Comparison of ENCODE assay signal across 26 cellular contexts in the genomic region with DNA sequence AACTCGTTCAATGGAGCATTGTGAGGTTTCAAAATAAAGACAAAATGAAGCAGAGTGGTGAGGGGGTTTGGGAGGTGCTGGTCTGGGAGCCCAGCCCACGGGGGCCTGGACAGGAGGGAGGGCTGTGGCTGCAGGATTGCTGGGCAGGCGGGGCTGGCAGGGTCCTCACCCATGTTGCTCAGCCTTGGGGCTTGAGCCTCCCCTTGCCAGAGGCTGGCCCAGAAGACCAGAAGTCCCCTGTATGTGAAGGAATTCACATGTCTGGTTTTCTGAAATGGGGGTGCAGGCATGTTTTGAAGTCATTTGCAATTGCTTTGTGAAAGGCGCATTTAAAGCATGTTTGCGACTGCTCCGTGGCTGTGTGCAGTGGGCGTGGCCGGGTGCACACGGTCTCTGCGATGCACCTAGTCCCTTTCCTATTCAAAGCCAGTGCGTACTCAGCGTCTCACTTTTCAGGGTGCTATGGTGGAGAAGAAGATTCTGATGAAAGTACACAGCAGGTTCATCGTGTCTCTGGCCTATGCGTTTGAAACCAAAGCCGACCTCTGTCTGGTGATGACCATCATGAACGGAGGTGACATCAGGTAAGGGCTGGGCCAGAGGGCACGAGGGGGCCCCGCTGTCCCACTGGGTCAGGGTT. TPM values are rescaled to one million over a fixed set of nuclear protein-coding genes. Genes with fewer than 3 reads are reported as not detected.
DNase-seq lines count a peak whose midpoint lies in the region; ATAC-seq and TF ChIP-seq lines count a peak whose summit lies in the region.
"Had no signal": no experiment of that assay in that cellular context is flagged by ENCODE, and none has a peak within 500 bp of the region (broad histone marks: within the 10 kb centered on the region; RNA-seq: fewer than 3 reads in every experiment).

No MANE protein-coding gene starts in this region.

- H3K27ac Mint-ChIP-seq in endodermal cell (no peak overlapping the region), neural progenitor cell (peak overlapping the region; percentile 76)
- H3K27ac Mint-ChIP-seq: CD4-positive, alpha-beta T cell; memory B cell; T-helper 17 cell had no signal

- peak; percentile 35 for DNase-seq in cardiac septum (ENCODE audit: low spot score)
- no peak for DNase-seq in left cardiac atrium
- peak; percentile 37 for DNase-seq in endodermal cell
- no peak for DNase-seq in neural progenitor cell (ENCODE audit: low spot score)
- DNase-seq in aorta = peak; percentile 29 to 40
- no peak for DNase-seq in DMS79 (lab: John Stamatoyannopoulos, UW)
- DNase-seq in T1000 (lab: John Stamatoyannopoulos, UW) = no peak
- DNase-seq: activated CD4-positive, alpha-beta T cell treated with anti-CD3 and anti-CD28 coated beads, Interleukin-2, amount 50 U/mL, for 48 hours; DMS153; effector CD8-positive, alpha-beta T cell; KG1; naive thymus-derived CD4-positive, alpha-beta T cell; NCI-H146; NCI-H524; T-helper 17 cell had no signal

- H3K9me3 Mint-ChIP-seq in endodermal cell = no peaks in the 10 kb centered on the region
- H3K9me3 Mint-ChIP-seq in neural progenitor cell = no peaks in the 10 kb centered on the region
- H3K9me3 Mint-ChIP-seq: CD4-positive, alpha-beta T cell; memory B cell had no signal

- H3K4me3 Mint-ChIP-seq in endodermal cell = no peak overlapping the region
- no peak overlapping the region for H3K4me3 Mint-ChIP-seq in neural progenitor cell
- H3K4me3 Mint-ChIP-seq: CD4-positive, alpha-beta T cell; memory B cell; naive thymus-derived CD4-positive, alpha-beta T cell; T-helper 17 cell had no signal

- H3K9me3 ChIP-seq in endodermal cell (ENCODE audit: control insufficient read depth, low read length) = no peaks in the 10 kb centered on the region
- H3K9me3 ChIP-seq in neural progenitor cell (ENCODE audit: low read depth) = no peaks in the 10 kb centered on the region
- no peaks in the 10 kb centered on the region for H3K9me3 ChIP-seq in aorta (ENCODE audit: control insufficient read depth, low read length)
- H3K9me3 ChIP-seq: body of pancreas, HAP-1, pancreas had no signal

- H2AFZ ChIP-seq in neural progenitor cell (replicated peaks) = no peak overlapping the region

- no peaks in the 10 kb centered on the region for H3K79me2 ChIP-seq in neural progenitor cell (ENCODE audit: low read depth)

- TF ChIP-seq CTCF in endodermal cell (conservative IDR thresholded peaks at IDR 0.05) (no peak), neural progenitor cell (IDR thresholded peaks at IDR 0.05) (no peak)

- H3K4me2 ChIP-seq in neural progenitor cell = no peak overlapping the region

- H3K4me1 ChIP-seq in endodermal cell (ENCODE audit: control insufficient read depth, insufficient read depth, low read length) = no peaks in the 10 kb centered on the region
- H3K4me1 ChIP-seq in neural progenitor cell = no peaks in the 10 kb centered on the region
- no peaks in the 10 kb centered on the region for H3K4me1 ChIP-seq in aorta (ENCODE audit: control insufficient read depth in 1 of 2, insufficient read depth in 2 of 2, low read length in 2 of 2)
- H3K4me1 ChIP-seq: HAP-1, pancreas had no signal

- H3K27me3 Mint-ChIP-seq in endodermal cell (ENCODE audit: insufficient read depth) (peaks cover 2% of the 10 kb centered on the region), neural progenitor cell (ENCODE audit: insufficient read depth, low read depth) (peaks cover 11% of the 10 kb centered on the region)
- H3K27me3 Mint-ChIP-seq: CD4-positive, alpha-beta T cell had no signal

- WGBS in endodermal cell (ENCODE audit: insufficient coverage in 1 of 2, insufficient read length in 1 of 2), 2 experiments = 86 to 89% methylated on average over 15 to 18 of the region's 18 CpGs
- 84 to 85% methylated on average over 18 of the region's 18 CpGs for WGBS in aorta, 2 donors

- peaks cover 22% of the 10 kb centered on the region for H3K4me1 Mint-ChIP-seq in endodermal cell
- H3K4me1 Mint-ChIP-seq in neural progenitor cell = peaks cover 8% of the 10 kb centered on the region

- H4K20me1 ChIP-seq in neural progenitor cell (ENCODE audit: low read depth) = no peaks in the 10 kb centered on the region

- H3K36me3 ChIP-seq in endodermal cell (ENCODE audit: control insufficient read depth, insufficient read depth, low read length) (no peaks in the 10 kb centered on the region), neural progenitor cell (no peaks in the 10 kb centered on the region), aorta (ENCODE audit: control insufficient read depth in 1 of 2, insufficient read depth in 2 of 2, low read length in 1 of 2) (no peaks in the 10 kb centered on the region)
- H3K36me3 ChIP-seq: HAP-1, pancreas had no signal

- H3K27ac ChIP-seq in endodermal cell (ENCODE audit: low read depth, low read length) = no peak overlapping the region
- H3K27ac ChIP-seq in neural progenitor cell = no peak overlapping the region
- no peak overlapping the region for H3K27ac ChIP-seq in aorta (ENCODE audit: low read depth in 1 of 2, low read length in 2 of 2)
- H3K27ac ChIP-seq: body of pancreas, pancreas, SK-N-MC had no signal

- H3K4me3 ChIP-seq in endodermal cell (ENCODE audit: low read length) (no peak overlapping the region), neural progenitor cell (no peak overlapping the region), aorta (ENCODE audit: low read length in 2 of 2) (no peak overlapping the region)
- H3K4me3 ChIP-seq: body of pancreas, HAP-1, pancreas, SK-N-MC had no signal

- H3K9ac ChIP-seq in endodermal cell (ENCODE audit: extremely low read depth, low read length, poor library complexity, severe bottlenecking) (no peak overlapping the region), neural progenitor cell (no peak overlapping the region)

- no peak for ATAC-seq in left cardiac atrium
- no peak for ATAC-seq in aorta (ENCODE audit: low FRiP score)
- ATAC-seq: body of pancreas; esophagus mucosa; naive thymus-derived CD4-positive, alpha-beta T cell; pancreas; T-helper 17 cell had no signal

- H3K36me3 Mint-ChIP-seq in endodermal cell (ENCODE audit: low read depth) (no peaks in the 10 kb centered on the region), neural progenitor cell (no peaks in the 10 kb centered on the region)
- H3K36me3 Mint-ChIP-seq: memory B cell; naive thymus-derived CD4-positive, alpha-beta T cell had no signal

- H3K27me3 ChIP-seq in endodermal cell (ENCODE audit: control insufficient read depth, insufficient read depth, low read length, poor library complexity, severe bottlenecking) (no peaks in the 10 kb centered on the region), neural progenitor cell (no peaks in the 10 kb centered on the region), aorta (ENCODE audit: control insufficient read depth in 1 of 2, insufficient read depth in 2 of 2, low read length in 1 of 2) (no peaks in the 10 kb centered on the region)
- H3K27me3 ChIP-seq: body of pancreas, pancreas had no signal

- intact Hi-C loops in cardiac septum (cut with DNase I) (no loop called here), left cardiac atrium (cut with DNase I) (no loop called here), aorta (cut with DNase I) (no loop called here)

- no peaks in the 10 kb centered on the region for H3F3A ChIP-seq in neural progenitor cell (ENCODE audit: low read depth)

RNA-seq across cellular contexts. Expression of gene GRK1, which starts 2.3 kb away (rescaled TPM):
- 0.48 TPM for total RNA-seq in cardiac septum
- under 1 TPM; 0.13 to 0.44 TPM for total RNA-seq in left cardiac atrium
- total RNA-seq in endodermal cell = 1 to 10 TPM; 1.7 to 2.5 TPM
- polyA plus RNA-seq in endodermal cell (2013, experiment 1 of 2) = 0.25 TPM
- 0.17 TPM for polyA plus RNA-seq in endodermal cell (2013, experiment 2 of 2)
- 0.40 TPM in 1 of 2 replicates, not detected in the other for total RNA-seq in neural progenitor cell (ENCODE audit: low replicate concordance)
- under 1 TPM in 1 of 2 donors, not detected in 1; 0.10 TPM for total RNA-seq in aorta
- not detected for polyA plus RNA-seq in aorta
- total RNA-seq: body of pancreas; CD4-positive, alpha-beta T cell; esophagus mucosa; naive thymus-derived CD4-positive, alpha-beta T cell; pancreas; subcutaneous adipose tissue had no signal
- polyA plus RNA-seq: keratinocyte; naive thymus-derived CD4-positive, alpha-beta T cell had no signal

RNA-seq across cellular contexts. Expression of gene ATP4B, which starts 11.4 kb away (rescaled TPM):
- not detected for total RNA-seq in cardiac septum
- not detected for total RNA-seq in left cardiac atrium
- not detected for total RNA-seq in endodermal cell
- polyA plus RNA-seq in endodermal cell (2013, experiment 1 of 2) = not detected
- polyA plus RNA-seq in endodermal cell (2013, experiment 2 of 2) = not detected
- total RNA-seq in neural progenitor cell (ENCODE audit: low replicate concordance) = not detected in 2 replicates
- total RNA-seq in aorta = not detected
- polyA plus RNA-seq in aorta = not detected
- total RNA-seq: body of pancreas; CD4-positive, alpha-beta T cell; chondrocyte; esophagus mucosa; frontal cortex; naive thymus-derived CD4-positive, alpha-beta T cell; pancreas; subcutaneous adipose tissue; T-helper 17 cell had no signal
- polyA plus RNA-seq: keratinocyte; naive thymus-derived CD4-positive, alpha-beta T cell; pancreas had no signal

Comparison
In these comparisons a context has a peak if more than half of its experiments do, and no peak if none do; other contexts are left out.
1. DNase-seq: peak in cardiac septum (single experiment), endodermal cell (single experiment) and aorta (2 of 2); none in left cardiac atrium (single experiment), neural progenitor cell (single experiment), DMS79 (single experiment) and T1000 (single experiment).